ENCODE assay signal across 33 cellular contexts in the genomic region with DNA sequence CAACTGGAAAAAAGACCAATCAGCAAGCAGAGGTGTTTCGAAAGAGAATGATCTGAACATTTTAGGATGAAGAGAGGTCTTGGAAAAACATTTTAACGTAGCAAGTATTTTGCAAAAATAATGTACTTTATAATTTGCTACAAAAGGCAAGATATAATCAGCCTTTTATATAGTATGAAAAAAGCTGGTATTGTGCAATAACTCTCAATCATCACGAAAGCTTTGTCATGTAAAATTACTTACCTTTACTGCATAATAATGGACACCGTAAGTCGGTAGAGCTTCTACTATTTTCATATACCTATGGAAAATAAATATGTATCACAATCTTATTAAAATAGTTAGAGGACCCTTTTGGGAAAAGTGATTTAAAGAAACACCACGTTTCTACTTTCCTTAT.
"Had no signal": no experiment of that assay in that cellular context is flagged by ENCODE, and none has a peak within 500 bp of the region (broad histone marks: within the 10 kb centered on the region; RNA-seq: fewer than 3 reads in every experiment).

No MANE protein-coding gene starts in this region.

- H3K27me3 ChIP-seq: adrenal gland, body of pancreas, brain microvascular endothelial cell, breast epithelium had no signal

- ATAC-seq: activated CD8-positive, alpha-beta T cell treated with anti-CD3 and anti-CD28 coated beads for 36 hours; activated naive CD4-positive, alpha-beta T cell treated with anti-CD3 and anti-CD28 coated beads, Interleukin-2, amount 50 U/mL, for 72 hours; activated T-cell treated with anti-CD3 and anti-CD28 coated beads, Interleukin-2, amount 50 U/mL, for 4 hours; activated T-cell treated with anti-CD3 and anti-CD28 coated beads, Interleukin-2, amount 50 U/mL, for 72 hours; activated T-helper 17 cell treated with anti-CD3 and anti-CD28 coated beads, Interleukin-2, amount 50 U/mL, for 72 hours; body of pancreas had no signal

- H3K4me3 ChIP-seq: adrenal gland, body of pancreas, breast epithelium had no signal

- H3K4me1 ChIP-seq: adrenal gland, body of pancreas, breast epithelium had no signal

- H3K27ac ChIP-seq: adrenal gland, body of pancreas, brain microvascular endothelial cell, breast epithelium, VCaP had no signal

- H3K36me3 ChIP-seq: adrenal gland, brain microvascular endothelial cell, breast epithelium had no signal

- FAIRE-seq: astrocyte, TTC549 had no signal

- H3K9me3 ChIP-seq: adrenal gland, body of pancreas, breast epithelium had no signal

- DNase-seq: activated B cell treated with CpG ODN at 0.5 μM for 24 hours; activated CD4-positive, alpha-beta memory T cell treated with anti-CD3 and anti-CD28 coated beads for 36 hours; activated CD4-positive, alpha-beta T cell treated with anti-CD3 and anti-CD28 coated beads for 4 hours; activated CD4-positive, alpha-beta T cell treated with anti-CD3 and anti-CD28 coated beads, Interleukin-2, amount 10 ng/mL, durations not matched to agents 24 days and 14 days; activated CD4-positive, alpha-beta T cell treated with anti-CD3 and anti-CD28 coated beads, Interleukin-2, amount 50 U/mL, for 1 hour; activated CD4-positive, alpha-beta T cell treated with anti-CD3 and anti-CD28 coated beads, Interleukin-2, amount 50 U/mL, for 4 hours; activated CD4-positive, CD25-positive, alpha-beta regulatory T cell treated with anti-CD3 and anti-CD28 coated beads, Interleukin-2, amount 50 U/mL, for 72 hours; activated CD8-positive, alpha-beta memory T cell treated with anti-CD3 and anti-CD28 coated beads, Interleukin-2, amount 50 U/mL, for 4 hours; activated CD8-positive, alpha-beta T cell treated with anti-CD3 and anti-CD28 coated beads for 36 hours; activated effector memory CD4-positive, alpha-beta T cell treated with anti-CD3 and anti-CD28 coated beads, Interleukin-2, amount 50 U/mL, for 16 hours; activated gamma-delta T cell treated with Interleukin-2 at 50 U/mL for 16 hours; activated naive CD4-positive, alpha-beta T cell; activated naive CD4-positive, alpha-beta T cell treated with anti-CD3 and anti-CD28 coated beads for 36 hours; activated naive CD4-positive, alpha-beta T cell treated with anti-CD3 and anti-CD28 coated beads, Interleukin-2, amount 50 U/mL, for 16 hours; activated naive CD8-positive, alpha-beta T cell treated with anti-CD3 and anti-CD28 coated beads for 36 hours; activated T-cell treated with anti-CD3 and anti-CD28 coated beads for 4 hours; activated T-cell treated with anti-CD3 and anti-CD28 coated beads, Interleukin-2, amount 50 U/mL, for 1 hour; activated T-cell treated with anti-CD3 and anti-CD28 coated beads, Interleukin-2, amount 50 U/mL, for 4 hours; activated T-cell treated with anti-CD3 and anti-CD28 coated beads, Interleukin-2, amount 50 U/mL, for 72 hours; adrenal gland; amniotic stem cell; aorta; body of pancreas; brain microvascular endothelial cell; central memory CD4-positive, alpha-beta T cell; T-helper 2 cell; T-helper 9 cell had no signal
